1 cellular context compared by ENCODE assay signal in the genomic region with DNA sequence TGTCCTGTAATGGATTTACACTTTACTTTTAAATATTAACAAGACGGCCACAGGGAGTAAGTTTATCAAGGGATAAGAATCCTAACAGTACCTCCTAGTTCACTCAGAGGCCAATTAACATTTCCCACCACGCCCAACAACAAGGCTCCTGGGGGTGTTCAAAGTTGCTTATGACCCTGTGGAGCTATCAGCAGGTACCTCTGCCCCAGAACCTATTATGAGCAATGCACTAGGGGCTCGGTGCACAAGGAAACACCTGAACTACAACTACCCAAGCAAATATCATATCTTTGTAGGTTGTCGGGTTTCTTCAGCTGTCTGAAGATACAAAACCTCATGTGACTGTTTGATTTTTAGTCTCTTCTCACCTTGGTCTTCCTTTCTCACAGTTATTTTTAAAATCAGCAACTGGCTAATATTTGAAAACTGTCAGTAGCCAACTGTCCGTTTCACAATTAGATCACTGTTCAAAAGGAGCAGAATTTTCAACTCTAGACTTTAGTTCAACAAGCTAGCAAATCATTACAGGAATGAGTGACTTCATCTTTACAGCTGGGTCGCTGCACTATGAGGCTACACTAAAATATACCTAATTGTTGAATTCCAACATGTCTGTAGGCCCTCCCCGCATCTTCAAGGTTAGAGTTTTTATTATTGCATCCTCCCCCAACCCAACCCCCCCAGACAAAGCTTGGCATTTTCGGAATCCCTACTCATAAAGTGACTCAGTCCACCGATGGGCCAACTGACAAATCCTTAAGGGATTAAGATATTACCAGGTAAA.
TF ChIP-seq lines count a peak whose summit lies in the region.

No MANE protein-coding gene starts in this region.

TF ChIP-seq in GM12878, 131 proteins besides CTCF, POLR2A, EP300 and RAD21 (continued from another document and continues in another):
- TF ChIP-seq, protein P1, sequence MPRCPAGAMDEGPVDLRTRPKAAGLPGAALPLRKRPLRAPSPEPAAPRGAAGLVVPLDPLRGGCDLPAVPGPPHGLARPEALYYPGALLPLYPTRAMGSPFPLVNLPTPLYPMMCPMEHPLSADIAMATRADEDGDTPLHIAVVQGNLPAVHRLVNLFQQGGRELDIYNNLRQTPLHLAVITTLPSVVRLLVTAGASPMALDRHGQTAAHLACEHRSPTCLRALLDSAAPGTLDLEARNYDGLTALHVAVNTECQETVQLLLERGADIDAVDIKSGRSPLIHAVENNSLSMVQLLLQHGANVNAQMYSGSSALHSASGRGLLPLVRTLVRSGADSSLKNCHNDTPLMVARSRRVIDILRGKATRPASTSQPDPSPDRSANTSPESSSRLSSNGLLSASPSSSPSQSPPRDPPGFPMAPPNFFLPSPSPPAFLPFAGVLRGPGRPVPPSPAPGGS (IDR thresholded peaks at IDR 0.05; ENCODE audit: borderline replicate concordance, insufficient read depth, low read depth, low read length, poor library complexity, severe bottlenecking) = peak; percentile 86
- TF ChIP-seq, protein P2, sequence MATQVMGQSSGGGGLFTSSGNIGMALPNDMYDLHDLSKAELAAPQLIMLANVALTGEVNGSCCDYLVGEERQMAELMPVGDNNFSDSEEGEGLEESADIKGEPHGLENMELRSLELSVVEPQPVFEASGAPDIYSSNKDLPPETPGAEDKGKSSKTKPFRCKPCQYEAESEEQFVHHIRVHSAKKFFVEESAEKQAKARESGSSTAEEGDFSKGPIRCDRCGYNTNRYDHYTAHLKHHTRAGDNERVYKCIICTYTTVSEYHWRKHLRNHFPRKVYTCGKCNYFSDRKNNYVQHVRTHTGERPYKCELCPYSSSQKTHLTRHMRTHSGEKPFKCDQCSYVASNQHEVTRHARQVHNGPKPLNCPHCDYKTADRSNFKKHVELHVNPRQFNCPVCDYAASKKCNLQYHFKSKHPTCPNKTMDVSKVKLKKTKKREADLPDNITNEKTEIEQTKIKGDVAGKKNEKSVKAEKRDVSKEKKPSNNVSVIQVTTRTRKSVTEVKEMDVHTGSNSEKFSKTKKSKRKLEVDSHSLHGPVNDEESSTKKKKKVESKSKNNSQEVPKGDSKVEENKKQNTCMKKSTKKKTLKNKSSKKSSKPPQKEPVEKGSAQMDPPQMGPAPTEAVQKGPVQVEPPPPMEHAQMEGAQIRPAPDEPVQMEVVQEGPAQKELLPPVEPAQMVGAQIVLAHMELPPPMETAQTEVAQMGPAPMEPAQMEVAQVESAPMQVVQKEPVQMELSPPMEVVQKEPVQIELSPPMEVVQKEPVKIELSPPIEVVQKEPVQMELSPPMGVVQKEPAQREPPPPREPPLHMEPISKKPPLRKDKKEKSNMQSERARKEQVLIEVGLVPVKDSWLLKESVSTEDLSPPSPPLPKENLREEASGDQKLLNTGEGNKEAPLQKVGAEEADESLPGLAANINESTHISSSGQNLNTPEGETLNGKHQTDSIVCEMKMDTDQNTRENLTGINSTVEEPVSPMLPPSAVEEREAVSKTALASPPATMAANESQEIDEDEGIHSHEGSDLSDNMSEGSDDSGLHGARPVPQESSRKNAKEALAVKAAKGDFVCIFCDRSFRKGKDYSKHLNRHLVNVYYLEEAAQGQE (IDR thresholded peaks at IDR 0.05; ENCODE audit: low read depth, low read length) = no peak
- TF ChIP-seq CREB1 (IDR thresholded peaks at IDR 0.05; ENCODE audit: low read depth) (peak; percentile 63; the same call in 1 of the 2 replicates), TARDBP (IDR thresholded peaks at IDR 0.05; ENCODE audit: borderline replicate concordance) (no peak; the same call in 1 of the 2 replicates), POLR2AphosphoS5 (IDR thresholded peaks at IDR 0.05; ENCODE audit: low read length) (0 out of 2 replicates have a peak, but pooled peaks have one; percentile 45), KAT2A (conservative IDR thresholded peaks at IDR 0.05; ENCODE audit: control insufficient read depth, low read depth, low read length) (no peak), SREBF1 (IDR thresholded peaks at IDR 0.05; ENCODE audit: low read length) (no peak), DPF2 (IDR thresholded peaks at IDR 0.05) (peak; percentile 70), SIX5 (IDR thresholded peaks at IDR 0.05; ENCODE audit: low read depth, low read length, severe bottlenecking) (no peak), TCF3 (IDR thresholded peaks at IDR 0.05; ENCODE audit: borderline replicate concordance, insufficient read depth, low read depth, low read length) (no peak), RB1 (IDR thresholded peaks at IDR 0.05; ENCODE audit: borderline replicate concordance) (no peak), SMC3 (IDR thresholded peaks at IDR 0.05; ENCODE audit: borderline replicate concordance, low read length) (no peak), TBL1XR1 (IDR thresholded peaks at IDR 0.05; ENCODE audit: low read depth, low read length) (0 out of 2 replicates have a peak, but pooled peaks have one; percentile 68), KDM1A (IDR thresholded peaks at IDR 0.05; ENCODE audit: borderline replicate concordance) (no peak), ETV6 (conservative IDR thresholded peaks at IDR 0.05 in 1 of 2, IDR thresholded peaks at IDR 0.05 in 1 of 2; ENCODE audit: borderline replicate concordance in 1 of 2, low read depth in 1 of 2) (peak in 1 of 2 experiments; percentile 78; a peak in 1 of 4 replicates), ZBED1 (IDR thresholded peaks at IDR 0.05; ENCODE audit: borderline replicate concordance) (peak; percentile 93), PML (IDR thresholded peaks at IDR 0.05; ENCODE audit: low read length) (peak; percentile 77), YY1 (IDR thresholded peaks at IDR 0.05; ENCODE audit: low read depth, low read length) (peak; percentile 42; the same call in 1 of the 2 replicates), HCFC1 (IDR thresholded peaks at IDR 0.05; ENCODE audit: low read length) (no peak), MYB (IDR thresholded peaks at IDR 0.05; ENCODE audit: borderline replicate concordance, low read depth, low read length) (peak; percentile 85), ZZZ3 (IDR thresholded peaks at IDR 0.05; ENCODE audit: control insufficient read depth, insufficient read length, low read depth) (no peak), ZNF207 (IDR thresholded peaks at IDR 0.05; ENCODE audit: borderline replicate concordance) (no peak), GATAD2B (conservative IDR thresholded peaks at IDR 0.05; ENCODE audit: low read depth) (no peak), NFYA (IDR thresholded peaks at IDR 0.05; ENCODE audit: borderline replicate concordance, low read depth, low read length) (no peak), ZNF622 (IDR thresholded peaks at IDR 0.05) (no peak), MEF2A (IDR thresholded peaks at IDR 0.05; ENCODE audit: insufficient read depth, low read depth, low read length) (peak; percentile 97), GABPA (IDR thresholded peaks at IDR 0.05; ENCODE audit: low read depth) (peak; percentile 72), RCOR1 (conservative IDR thresholded peaks at IDR 0.05; ENCODE audit: low read depth, low read length) (no peak), NBN (IDR thresholded peaks at IDR 0.05) (peak; percentile 71), IKZF1 (conservative IDR thresholded peaks at IDR 0.05) (peak; percentile 82)
- TF ChIP-seq, protein P3, sequence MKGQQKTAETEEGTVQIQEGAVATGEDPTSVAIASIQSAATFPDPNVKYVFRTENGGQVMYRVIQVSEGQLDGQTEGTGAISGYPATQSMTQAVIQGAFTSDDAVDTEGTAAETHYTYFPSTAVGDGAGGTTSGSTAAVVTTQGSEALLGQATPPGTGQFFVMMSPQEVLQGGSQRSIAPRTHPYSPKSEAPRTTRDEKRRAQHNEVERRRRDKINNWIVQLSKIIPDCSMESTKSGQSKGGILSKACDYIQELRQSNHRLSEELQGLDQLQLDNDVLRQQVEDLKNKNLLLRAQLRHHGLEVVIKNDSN (IDR thresholded peaks at IDR 0.05; ENCODE audit: borderline replicate concordance, extremely low read length, insufficient read depth, low read depth, low read length) = no peak
- TF ChIP-seq, protein P4, sequence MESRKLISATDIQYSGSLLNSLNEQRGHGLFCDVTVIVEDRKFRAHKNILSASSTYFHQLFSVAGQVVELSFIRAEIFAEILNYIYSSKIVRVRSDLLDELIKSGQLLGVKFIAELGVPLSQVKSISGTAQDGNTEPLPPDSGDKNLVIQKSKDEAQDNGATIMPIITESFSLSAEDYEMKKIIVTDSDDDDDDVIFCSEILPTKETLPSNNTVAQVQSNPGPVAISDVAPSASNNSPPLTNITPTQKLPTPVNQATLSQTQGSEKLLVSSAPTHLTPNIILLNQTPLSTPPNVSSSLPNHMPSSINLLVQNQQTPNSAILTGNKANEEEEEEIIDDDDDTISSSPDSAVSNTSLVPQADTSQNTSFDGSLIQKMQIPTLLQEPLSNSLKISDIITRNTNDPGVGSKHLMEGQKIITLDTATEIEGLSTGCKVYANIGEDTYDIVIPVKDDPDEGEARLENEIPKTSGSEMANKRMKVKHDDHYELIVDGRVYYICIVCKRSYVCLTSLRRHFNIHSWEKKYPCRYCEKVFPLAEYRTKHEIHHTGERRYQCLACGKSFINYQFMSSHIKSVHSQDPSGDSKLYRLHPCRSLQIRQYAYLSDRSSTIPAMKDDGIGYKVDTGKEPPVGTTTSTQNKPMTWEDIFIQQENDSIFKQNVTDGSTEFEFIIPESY (IDR thresholded peaks at IDR 0.05) = no peak
- TF ChIP-seq, protein P5, sequence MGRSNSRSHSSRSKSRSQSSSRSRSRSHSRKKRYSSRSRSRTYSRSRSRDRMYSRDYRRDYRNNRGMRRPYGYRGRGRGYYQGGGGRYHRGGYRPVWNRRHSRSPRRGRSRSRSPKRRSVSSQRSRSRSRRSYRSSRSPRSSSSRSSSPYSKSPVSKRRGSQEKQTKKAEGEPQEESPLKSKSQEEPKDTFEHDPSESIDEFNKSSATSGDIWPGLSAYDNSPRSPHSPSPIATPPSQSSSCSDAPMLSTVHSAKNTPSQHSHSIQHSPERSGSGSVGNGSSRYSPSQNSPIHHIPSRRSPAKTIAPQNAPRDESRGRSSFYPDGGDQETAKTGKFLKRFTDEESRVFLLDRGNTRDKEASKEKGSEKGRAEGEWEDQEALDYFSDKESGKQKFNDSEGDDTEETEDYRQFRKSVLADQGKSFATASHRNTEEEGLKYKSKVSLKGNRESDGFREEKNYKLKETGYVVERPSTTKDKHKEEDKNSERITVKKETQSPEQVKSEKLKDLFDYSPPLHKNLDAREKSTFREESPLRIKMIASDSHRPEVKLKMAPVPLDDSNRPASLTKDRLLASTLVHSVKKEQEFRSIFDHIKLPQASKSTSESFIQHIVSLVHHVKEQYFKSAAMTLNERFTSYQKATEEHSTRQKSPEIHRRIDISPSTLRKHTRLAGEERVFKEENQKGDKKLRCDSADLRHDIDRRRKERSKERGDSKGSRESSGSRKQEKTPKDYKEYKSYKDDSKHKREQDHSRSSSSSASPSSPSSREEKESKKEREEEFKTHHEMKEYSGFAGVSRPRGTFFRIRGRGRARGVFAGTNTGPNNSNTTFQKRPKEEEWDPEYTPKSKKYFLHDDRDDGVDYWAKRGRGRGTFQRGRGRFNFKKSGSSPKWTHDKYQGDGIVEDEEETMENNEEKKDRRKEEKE (IDR thresholded peaks at IDR 0.05) = no peak
- TF ChIP-seq, protein P6, sequence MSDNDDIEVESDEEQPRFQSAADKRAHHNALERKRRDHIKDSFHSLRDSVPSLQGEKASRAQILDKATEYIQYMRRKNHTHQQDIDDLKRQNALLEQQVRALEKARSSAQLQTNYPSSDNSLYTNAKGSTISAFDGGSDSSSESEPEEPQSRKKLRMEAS (IDR thresholded peaks at IDR 0.05; ENCODE audit: low read depth, low read length) = no peak
- TF ChIP-seq, protein P7, sequence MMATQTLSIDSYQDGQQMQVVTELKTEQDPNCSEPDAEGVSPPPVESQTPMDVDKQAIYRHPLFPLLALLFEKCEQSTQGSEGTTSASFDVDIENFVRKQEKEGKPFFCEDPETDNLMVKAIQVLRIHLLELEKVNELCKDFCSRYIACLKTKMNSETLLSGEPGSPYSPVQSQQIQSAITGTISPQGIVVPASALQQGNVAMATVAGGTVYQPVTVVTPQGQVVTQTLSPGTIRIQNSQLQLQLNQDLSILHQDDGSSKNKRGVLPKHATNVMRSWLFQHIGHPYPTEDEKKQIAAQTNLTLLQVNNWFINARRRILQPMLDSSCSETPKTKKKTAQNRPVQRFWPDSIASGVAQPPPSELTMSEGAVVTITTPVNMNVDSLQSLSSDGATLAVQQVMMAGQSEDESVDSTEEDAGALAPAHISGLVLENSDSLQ (IDR thresholded peaks at IDR 0.05) = peak; percentile 79
- TF ChIP-seq, protein P8, sequence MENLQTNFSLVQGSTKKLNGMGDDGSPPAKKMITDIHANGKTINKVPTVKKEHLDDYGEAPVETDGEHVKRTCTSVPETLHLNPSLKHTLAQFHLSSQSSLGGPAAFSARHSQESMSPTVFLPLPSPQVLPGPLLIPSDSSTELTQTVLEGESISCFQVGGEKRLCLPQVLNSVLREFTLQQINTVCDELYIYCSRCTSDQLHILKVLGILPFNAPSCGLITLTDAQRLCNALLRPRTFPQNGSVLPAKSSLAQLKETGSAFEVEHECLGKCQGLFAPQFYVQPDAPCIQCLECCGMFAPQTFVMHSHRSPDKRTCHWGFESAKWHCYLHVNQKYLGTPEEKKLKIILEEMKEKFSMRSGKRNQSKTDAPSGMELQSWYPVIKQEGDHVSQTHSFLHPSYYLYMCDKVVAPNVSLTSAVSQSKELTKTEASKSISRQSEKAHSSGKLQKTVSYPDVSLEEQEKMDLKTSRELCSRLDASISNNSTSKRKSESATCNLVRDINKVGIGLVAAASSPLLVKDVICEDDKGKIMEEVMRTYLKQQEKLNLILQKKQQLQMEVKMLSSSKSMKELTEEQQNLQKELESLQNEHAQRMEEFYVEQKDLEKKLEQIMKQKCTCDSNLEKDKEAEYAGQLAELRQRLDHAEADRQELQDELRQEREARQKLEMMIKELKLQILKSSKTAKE (IDR thresholded peaks at IDR 0.05; ENCODE audit: low read depth, poor library complexity, severe bottlenecking) = peak; percentile 97
- TF ChIP-seq, protein P9, sequence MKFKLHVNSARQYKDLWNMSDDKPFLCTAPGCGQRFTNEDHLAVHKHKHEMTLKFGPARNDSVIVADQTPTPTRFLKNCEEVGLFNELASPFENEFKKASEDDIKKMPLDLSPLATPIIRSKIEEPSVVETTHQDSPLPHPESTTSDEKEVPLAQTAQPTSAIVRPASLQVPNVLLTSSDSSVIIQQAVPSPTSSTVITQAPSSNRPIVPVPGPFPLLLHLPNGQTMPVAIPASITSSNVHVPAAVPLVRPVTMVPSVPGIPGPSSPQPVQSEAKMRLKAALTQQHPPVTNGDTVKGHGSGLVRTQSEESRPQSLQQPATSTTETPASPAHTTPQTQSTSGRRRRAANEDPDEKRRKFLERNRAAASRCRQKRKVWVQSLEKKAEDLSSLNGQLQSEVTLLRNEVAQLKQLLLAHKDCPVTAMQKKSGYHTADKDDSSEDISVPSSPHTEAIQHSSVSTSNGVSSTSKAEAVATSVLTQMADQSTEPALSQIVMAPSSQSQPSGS (IDR thresholded peaks at IDR 0.05; ENCODE audit: low read length) = peak; percentile 99
- TF ChIP-seq, protein P10, sequence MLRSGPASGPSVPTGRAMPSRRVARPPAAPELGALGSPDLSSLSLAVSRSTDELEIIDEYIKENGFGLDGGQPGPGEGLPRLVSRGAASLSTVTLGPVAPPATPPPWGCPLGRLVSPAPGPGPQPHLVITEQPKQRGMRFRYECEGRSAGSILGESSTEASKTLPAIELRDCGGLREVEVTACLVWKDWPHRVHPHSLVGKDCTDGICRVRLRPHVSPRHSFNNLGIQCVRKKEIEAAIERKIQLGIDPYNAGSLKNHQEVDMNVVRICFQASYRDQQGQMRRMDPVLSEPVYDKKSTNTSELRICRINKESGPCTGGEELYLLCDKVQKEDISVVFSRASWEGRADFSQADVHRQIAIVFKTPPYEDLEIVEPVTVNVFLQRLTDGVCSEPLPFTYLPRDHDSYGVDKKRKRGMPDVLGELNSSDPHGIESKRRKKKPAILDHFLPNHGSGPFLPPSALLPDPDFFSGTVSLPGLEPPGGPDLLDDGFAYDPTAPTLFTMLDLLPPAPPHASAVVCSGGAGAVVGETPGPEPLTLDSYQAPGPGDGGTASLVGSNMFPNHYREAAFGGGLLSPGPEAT (IDR thresholded peaks at IDR 0.05; ENCODE audit: low read depth) = peak; percentile 79; the same call in 1 of the 2 replicates
